28 cellular contexts compared by ENCODE assay signal in the genomic region with DNA sequence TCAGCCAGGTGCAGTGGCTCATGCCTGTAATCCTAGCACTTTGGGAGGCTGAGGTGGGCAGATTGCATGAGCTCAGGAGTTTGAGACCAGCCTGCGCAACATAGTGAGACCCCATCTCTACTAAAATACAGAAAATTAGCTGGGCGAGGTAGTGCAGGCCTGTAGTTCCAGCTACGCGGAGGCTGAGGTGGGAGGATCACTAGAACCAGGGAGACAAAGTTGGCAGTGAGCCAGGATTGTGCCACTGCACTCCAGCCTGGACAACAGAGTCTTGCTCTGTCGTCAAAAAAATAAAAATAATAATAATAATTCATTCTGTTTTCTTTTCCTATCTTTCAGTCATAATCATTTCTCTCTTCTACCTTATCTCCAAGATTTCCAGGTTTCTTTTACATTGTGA.
"Had no signal": no experiment of that assay in that cellular context is flagged by ENCODE, and none has a peak within 500 bp of the region (broad histone marks: within the 10 kb centered on the region; RNA-seq: fewer than 3 reads in every experiment).

No MANE protein-coding gene starts in this region.

- H3K4me3 ChIP-seq: body of pancreas, colonic mucosa, esophagus squamous epithelium, gastroesophageal sphincter had no signal

- H3K4me1 Mint-ChIP-seq: activated B cell treated with CpG ODN at 0.5 μM for 24 hours; activated T-helper 17 cell treated with anti-CD3 and anti-CD28 coated beads, Interleukin-2, amount 50 U/mL, for 72 hours had no signal

- H3K27ac Mint-ChIP-seq: activated B cell treated with CpG ODN at 0.5 μM for 24 hours; activated CD8-positive, alpha-beta T cell treated with anti-CD3 and anti-CD28 coated beads for 36 hours; activated naive CD8-positive, alpha-beta T cell; activated T-helper 17 cell treated with anti-CD3 and anti-CD28 coated beads, Interleukin-2, amount 50 U/mL, for 72 hours had no signal

- H3K36me3 ChIP-seq: colonic mucosa, esophagus squamous epithelium, gastroesophageal sphincter had no signal

- H3K9me3 Mint-ChIP-seq: activated B cell treated with CpG ODN at 0.5 μM for 24 hours; activated CD8-positive, alpha-beta T cell treated with anti-CD3 and anti-CD28 coated beads for 36 hours; activated T-cell treated with anti-CD3 and anti-CD28 coated beads, Interleukin-2, amount 50 U/mL, for 4 hours; activated T-helper 17 cell treated with anti-CD3 and anti-CD28 coated beads, Interleukin-2, amount 50 U/mL, for 72 hours had no signal

- H3K27ac ChIP-seq: body of pancreas, colonic mucosa, epithelial cell of prostate, esophagus squamous epithelium, VCaP had no signal

- H3K4me3 Mint-ChIP-seq: activated B cell treated with CpG ODN at 0.5 μM for 24 hours; activated CD8-positive, alpha-beta T cell treated with anti-CD3 and anti-CD28 coated beads for 36 hours; activated naive CD8-positive, alpha-beta T cell; activated T-cell treated with anti-CD3 and anti-CD28 coated beads, Interleukin-2, amount 50 U/mL, for 4 hours; activated T-helper 17 cell treated with anti-CD3 and anti-CD28 coated beads, Interleukin-2, amount 50 U/mL, for 72 hours had no signal

- H3K27me3 ChIP-seq: body of pancreas, colonic mucosa, esophagus squamous epithelium, gastroesophageal sphincter had no signal

- H3K27me3 Mint-ChIP-seq: activated CD8-positive, alpha-beta T cell treated with anti-CD3 and anti-CD28 coated beads for 36 hours had no signal

- H3K4me1 ChIP-seq: colonic mucosa, gastroesophageal sphincter had no signal

- H3K9me3 ChIP-seq: body of pancreas, colonic mucosa, esophagus squamous epithelium, gastroesophageal sphincter had no signal

- DNase-seq: activated B cell treated with CpG ODN at 0.5 μM for 24 hours; activated CD4-positive, alpha-beta T cell treated with anti-CD3 and anti-CD28 coated beads for 48 hours; activated CD4-positive, alpha-beta T cell treated with anti-CD3 and anti-CD28 coated beads, Interleukin-2, amount 50 U/mL, for 1 hour; activated CD4-positive, alpha-beta T cell treated with anti-CD3 and anti-CD28 coated beads, Interleukin-2, amount 50 U/mL, for 48 hours; activated CD8-positive, alpha-beta memory T cell treated with anti-CD3 and anti-CD28 coated beads for 24 hours; activated CD8-positive, alpha-beta T cell treated with anti-CD3 and anti-CD28 coated beads for 36 hours; activated effector memory CD4-positive, alpha-beta T cell treated with Interleukin-2 at 50 U/mL for 16 hours; activated gamma-delta T cell treated with Interleukin-2 at 50 U/mL for 16 hours; activated naive CD4-positive, alpha-beta T cell treated with anti-CD3 and anti-CD28 coated beads, Interleukin-2, amount 50 U/mL, for 16 hours; activated naive CD4-positive, alpha-beta T cell treated with Interleukin-2 at 50 U/mL for 16 hours; activated T-cell treated with anti-CD3 and anti-CD28 coated beads, Interleukin-2, amount 50 U/mL, for 4 hours; amniotic stem cell; body of pancreas; caudate nucleus; colonic mucosa; effector CD8-positive, alpha-beta T cell; esophagus squamous epithelium; foreskin melanocyte; T-helper 2 cell had no signal

- FAIRE-seq: endometrium, endothelial cell of umbilical vein, TTC549 had no signal

- H3K36me3 Mint-ChIP-seq: activated naive CD8-positive, alpha-beta T cell had no signal

- ATAC-seq: activated CD4-positive, CD25-positive, alpha-beta regulatory T cell treated with anti-CD3 and anti-CD28 coated beads, Interleukin-2, amount 50 U/mL, for 24 hours; activated CD8-positive, alpha-beta T cell treated with anti-CD3 and anti-CD28 coated beads for 36 hours; activated T-cell treated with anti-CD3 and anti-CD28 coated beads, Interleukin-2, amount 50 U/mL, for 4 hours; activated T-helper 17 cell treated with anti-CD3 and anti-CD28 coated beads, Interleukin-2, amount 50 U/mL, for 72 hours; body of pancreas had no signal
